In genomic region chr11:100469835-100470234, GRCh38 we compare ENCODE assay signal across 26 cellular contexts.
DNase-seq lines count a peak whose midpoint lies in the region; ATAC-seq, FAIRE-seq and TF ChIP-seq lines count a peak whose summit lies in the region.
"Had no signal": no experiment of that assay in that cellular context is flagged by ENCODE, and none has a peak within 500 bp of the region (broad histone marks: within the 10 kb centered on the region; RNA-seq: fewer than 3 reads in every experiment).

No MANE protein-coding gene starts in this region.

- no peak overlapping the region for H2AK9ac ChIP-seq in IMR-90 (replicated peaks; ENCODE audit: low read depth, low read length, poor library complexity)

- H2BK120ac ChIP-seq in IMR-90 (ENCODE audit: low read depth, low read length) = no peak overlapping the region

- H4K20me1 ChIP-seq in IMR-90 (ENCODE audit: insufficient read depth, low read length) (no peaks in the 10 kb centered on the region), hepatocyte (ENCODE audit: insufficient read depth, poor library complexity, severe bottlenecking) (no peaks in the 10 kb centered on the region), smooth muscle cell (ENCODE audit: low read depth) (no peaks in the 10 kb centered on the region)

- no peak overlapping the region for H3K4ac ChIP-seq in IMR-90 (ENCODE audit: low read depth, low read length)

- H2AFZ ChIP-seq in IMR-90 (replicated peaks; ENCODE audit: low read length, poor library complexity) = no peak overlapping the region
- no peak overlapping the region for H2AFZ ChIP-seq in hepatocyte
- H2AFZ ChIP-seq in smooth muscle cell (ENCODE audit: low read depth) = peak overlapping the region; percentile 78
- H2AFZ ChIP-seq: PC-9 had no signal

- BruUV-seq in IMR-90 (replicated peaks; lab: Mats Ljungman, UMichigan) = no TSS peak

- DNase-seq in A549 (ENCODE audit: low read depth in 1 of 2, low spot score in 1 of 2) (no peak), IMR-90 (no peak), hepatocyte (ENCODE audit: low spot score) (peak; percentile 10), smooth muscle cell (lab: John Stamatoyannopoulos, UW; ENCODE audit: unreplicated experiment) (no peak), MV-4-11 (lab: John Stamatoyannopoulos, UW) (no peak), KG1 (lab: John Stamatoyannopoulos, UW) (no peak)
- DNase-seq: Caco-2; CD8-positive, alpha-beta T cell; DMS79; EL; GDM1; GOT3; HFFc6; NCI-H1105; NCI-H1436 treated with DMSO at 0.1 percent for 48 hours; NCI-H187 treated with DMSO at 0.1 percent for 48 hours; NCI-H446; NCI-H524 treated with DMSO at 0.1 percent for 48 hours; NCI-H774; PC-9; RPMI8226; SHP77 treated with DMSO at 0.1 percent for 48 hours had no signal

- TF ChIP-seq RAD21 in A549 (conservative IDR thresholded peaks at IDR 0.05 in 1 of 2, IDR thresholded peaks at IDR 0.05 in 1 of 2) (no peak), IMR-90 (IDR thresholded peaks at IDR 0.05; ENCODE audit: low read length) (no peak)

- H3K36me3 ChIP-seq in IMR-90 (ENCODE audit: control insufficient read depth, insufficient read depth, low read length) (no peaks in the 10 kb centered on the region), hepatocyte (replicated peaks; ENCODE audit: insufficient read depth, low read depth) (no peaks in the 10 kb centered on the region), smooth muscle cell (ENCODE audit: low read depth) (no peaks in the 10 kb centered on the region)
- H3K36me3 ChIP-seq: HAP-1 had no signal

- H3F3A ChIP-seq in smooth muscle cell (ENCODE audit: low read depth) = no peaks in the 10 kb centered on the region

- WGBS in A549 (ENCODE audit: missing lambda C conversion rate) = 27% methylated on average over 2 of the region's 2 CpGs
- 20% methylated on average over 1 of the region's 2 CpGs; no CpG with 5 or more reads in 1 of the 2 experiments for WGBS in IMR-90 (ENCODE audit: extremely low coverage in 2 of 2, insufficient read length in 1 of 2), 2 experiments
- 51% methylated on average over 2 of the region's 2 CpGs for WGBS in hepatocyte (ENCODE audit: low lambda C conversion rate, missing lambda C conversion rate)
- WGBS in smooth muscle cell (ENCODE audit: low lambda C conversion rate) = 56% methylated on average over 2 of the region's 2 CpGs

- TF ChIP-seq CTCF in A549 (IDR thresholded peaks at IDR 0.05) = no peak
- TF ChIP-seq CTCF in IMR-90 (conservative IDR thresholded peaks at IDR 0.05; ENCODE audit: low read depth, low read length) = no peak
- no peak for TF ChIP-seq CTCF in hepatocyte (IDR thresholded peaks at IDR 0.05; ENCODE audit: poor library complexity)
- no peak for TF ChIP-seq CTCF in smooth muscle cell (IDR thresholded peaks at IDR 0.05; ENCODE audit: borderline replicate concordance, insufficient read depth, poor library complexity, severe bottlenecking)

- no peak overlapping the region for H3K18ac ChIP-seq in IMR-90 (ENCODE audit: low read depth, low read length)

- H3K9me3 ChIP-seq in A549 = no peaks in the 10 kb centered on the region
- no peaks in the 10 kb centered on the region for H3K9me3 ChIP-seq in IMR-90 (ENCODE audit: control insufficient read depth, insufficient read depth, low read length)
- no peaks in the 10 kb centered on the region for H3K9me3 ChIP-seq in hepatocyte (ENCODE audit: low read depth)
- H3K9me3 ChIP-seq in smooth muscle cell (replicated peaks; ENCODE audit: low read depth) = no peaks in the 10 kb centered on the region
- H3K9me3 ChIP-seq: Caco-2, HAP-1 had no signal

- no peak for FAIRE-seq in A549 (lab: Jason Lieb, UNC)
- FAIRE-seq: GM12878 had no signal

- no peak for TF ChIP-seq EP300 in A549 (IDR thresholded peaks at IDR 0.05)

- no peak overlapping the region for H2AK5ac ChIP-seq in IMR-90 (ENCODE audit: low read depth, low read length)

- H3K56ac ChIP-seq in IMR-90 (ENCODE audit: extremely low read depth, insufficient read depth, low read length) = no peak overlapping the region

- H3K79me1 ChIP-seq in IMR-90 (ENCODE audit: low read depth in 1 of 2, low read length in 2 of 2) = no peaks in the 10 kb centered on the region

- no peak overlapping the region for H4K91ac ChIP-seq in IMR-90 (ENCODE audit: insufficient read depth, low read depth, low read length)

- no peaks in the 10 kb centered on the region for H3K9me2 ChIP-seq in hepatocyte (replicated peaks; ENCODE audit: insufficient read depth)

- no peak overlapping the region for H2BK20ac ChIP-seq in IMR-90 (ENCODE audit: low read depth, low read length)

- no peak overlapping the region for H3K14ac ChIP-seq in IMR-90 (replicated peaks; ENCODE audit: low read depth, low read length)

- POLR2A ChIA-PET in A549 (lab: Yijun Ruan, JAX) (no interaction called here), IMR-90 (lab: Charles Lee; ENCODE audit: unreplicated experiment) (no interaction called here)

- H3K27me3 ChIP-seq in IMR-90 (ENCODE audit: control insufficient read depth, insufficient read depth, low read length) (peaks cover 2% of the 10 kb centered on the region; the same call in 1 of the 2 replicates), hepatocyte (no peaks in the 10 kb centered on the region), smooth muscle cell (ENCODE audit: low read depth) (no peaks in the 10 kb centered on the region)

- no peak for TF ChIP-seq POLR2A in A549 (IDR thresholded peaks at IDR 0.05; ENCODE audit: low read length)
- TF ChIP-seq POLR2A in IMR-90 (IDR thresholded peaks at IDR 0.05; ENCODE audit: low read depth, low read length) = no peak

- in situ Hi-C loops in IMR-90 (cut with MboI; ENCODE audit: low sequenced_read_pairs) = no loop called here

- H4K8ac ChIP-seq in IMR-90 (ENCODE audit: low read depth in 2 of 2, low read length in 2 of 2) = no peak overlapping the region

- no peak overlapping the region for H3K4me2 ChIP-seq in A549
- no peak overlapping the region for H3K4me2 ChIP-seq in IMR-90 (ENCODE audit: low read depth, low read length)
- H3K4me2 ChIP-seq in hepatocyte = no peak overlapping the region
- H3K4me2 ChIP-seq in smooth muscle cell = no peak overlapping the region
- H3K4me2 ChIP-seq: PC-9 had no signal

- CTCF ChIA-PET in A549 (lab: Yijun Ruan, JAX) = interaction anchor here (1.6 kb wide), 1 partner anchor 9 kb away, joined by 3 read pairs; no protein-coding TSS in a partner anchor
- CTCF ChIA-PET in IMR-90 (lab: Yijun Ruan, JAX) = no interaction called here

- H3K9ac ChIP-seq in IMR-90 (ENCODE audit: low read depth, low read length) (no peak overlapping the region), smooth muscle cell (ENCODE audit: low read depth) (no peak overlapping the region)

- ATAC-seq in A549 = no peak
- no peak for ATAC-seq in IMR-90 (ENCODE audit: low read depth)
- no peak for ATAC-seq in HG03469 (IDR thresholded peaks at IDR 0.05; ENCODE audit: unreplicated experiment)
- ATAC-seq: CD8-positive, alpha-beta T cell; GM12878 had no signal

- H2BK5ac ChIP-seq in IMR-90 (ENCODE audit: low read depth, low read length, poor library complexity, severe bottlenecking) = no peak overlapping the region

- H2BK15ac ChIP-seq in IMR-90 (ENCODE audit: low read depth, low read length) = no peak overlapping the region

- no peaks in the 10 kb centered on the region for H3K4me1 ChIP-seq in A549
- no peaks in the 10 kb centered on the region for H3K4me1 ChIP-seq in IMR-90 (ENCODE audit: control insufficient read depth, insufficient read depth, low read length)
- H3K4me1 ChIP-seq in hepatocyte (ENCODE audit: insufficient read depth) = no peaks in the 10 kb centered on the region
- no peaks in the 10 kb centered on the region for H3K4me1 ChIP-seq in smooth muscle cell (ENCODE audit: low read depth)
- H3K4me1 ChIP-seq: Caco-2 had no signal

- H3K4me3 ChIP-seq in A549 (no peak overlapping the region), IMR-90 (ENCODE audit: insufficient read depth, low read depth, low read length) (no peak overlapping the region), hepatocyte (no peak overlapping the region), smooth muscle cell (no peak overlapping the region)
- H3K4me3 ChIP-seq: GM12878, HAP-1, PC-9 had no signal

- H4K5ac ChIP-seq in IMR-90 (ENCODE audit: low read depth, low read length) = no peak overlapping the region

- intact Hi-C loops in IMR-90 (cut with micrococcal nuclease) = no loop called here

- dilution Hi-C loops in IMR-90 (cut with HindIII; ENCODE audit: low sequenced_read_pairs, unreplicated experiment) = no loop called here

- H3K27ac ChIP-seq in A549 (no peak overlapping the region), IMR-90 (ENCODE audit: insufficient read depth, low read length) (no peak overlapping the region), hepatocyte (no peak overlapping the region), smooth muscle cell (ENCODE audit: low read depth) (no peak overlapping the region)
- H3K27ac ChIP-seq: C4-2B, PC-9 had no signal

- no peak overlapping the region for H3K23ac ChIP-seq in IMR-90 (ENCODE audit: low read depth, low read length)

- H3K79me2 ChIP-seq in hepatocyte (no peaks in the 10 kb centered on the region), smooth muscle cell (ENCODE audit: low read depth) (no peaks in the 10 kb centered on the region)

- H3K9me1 ChIP-seq in IMR-90 (ENCODE audit: insufficient read depth, low read length) = no peaks in the 10 kb centered on the region

TF ChIP-seq in A549, 52 proteins besides CTCF, POLR2A, EP300 and RAD21:
- TF ChIP-seq MAFK (IDR thresholded peaks at IDR 0.05; ENCODE audit: partially characterized antibody) = peak; percentile 46
- TF ChIP-seq, protein P1, sequence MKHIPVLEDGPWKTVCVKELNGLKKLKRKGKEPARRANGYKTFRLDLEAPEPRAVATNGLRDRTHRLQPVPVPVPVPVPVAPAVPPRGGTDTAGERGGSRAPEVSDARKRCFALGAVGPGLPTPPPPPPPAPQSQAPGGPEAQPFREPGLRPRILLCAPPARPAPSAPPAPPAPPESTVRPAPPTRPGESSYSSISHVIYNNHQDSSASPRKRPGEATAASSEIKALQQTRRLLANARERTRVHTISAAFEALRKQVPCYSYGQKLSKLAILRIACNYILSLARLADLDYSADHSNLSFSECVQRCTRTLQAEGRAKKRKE (CRISPR knock-in tag; IDR thresholded peaks at IDR 0.05; ENCODE audit: low read depth) = no peak

TF ChIP-seq in IMR-90, 13 proteins besides CTCF, POLR2A, EP300 and RAD21 (continues in another document):
- TF ChIP-seq MXI1 (IDR thresholded peaks at IDR 0.05; ENCODE audit: borderline replicate concordance, low read depth, low read length) = no peak
- TF ChIP-seq MAFK (IDR thresholded peaks at IDR 0.05; ENCODE audit: low read depth, low read length) = 0 out of 2 replicates have a peak, but pooled peaks have one; percentile 5
- TF ChIP-seq FOS (IDR thresholded peaks at IDR 0.05; ENCODE audit: low read depth, low read length) = no peak
- TF ChIP-seq, protein P2, sequence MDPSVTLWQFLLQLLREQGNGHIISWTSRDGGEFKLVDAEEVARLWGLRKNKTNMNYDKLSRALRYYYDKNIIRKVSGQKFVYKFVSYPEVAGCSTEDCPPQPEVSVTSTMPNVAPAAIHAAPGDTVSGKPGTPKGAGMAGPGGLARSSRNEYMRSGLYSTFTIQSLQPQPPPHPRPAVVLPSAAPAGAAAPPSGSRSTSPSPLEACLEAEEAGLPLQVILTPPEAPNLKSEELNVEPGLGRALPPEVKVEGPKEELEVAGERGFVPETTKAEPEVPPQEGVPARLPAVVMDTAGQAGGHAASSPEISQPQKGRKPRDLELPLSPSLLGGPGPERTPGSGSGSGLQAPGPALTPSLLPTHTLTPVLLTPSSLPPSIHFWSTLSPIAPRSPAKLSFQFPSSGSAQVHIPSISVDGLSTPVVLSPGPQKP (IDR thresholded peaks at IDR 0.05; ENCODE audit: borderline replicate concordance, low read depth, low read length) = no peak
- TF ChIP-seq CHD1 (IDR thresholded peaks at IDR 0.05; ENCODE audit: low read depth, low read length) = no peak
